25 cellular contexts compared by ENCODE assay signal in the genomic region with DNA sequence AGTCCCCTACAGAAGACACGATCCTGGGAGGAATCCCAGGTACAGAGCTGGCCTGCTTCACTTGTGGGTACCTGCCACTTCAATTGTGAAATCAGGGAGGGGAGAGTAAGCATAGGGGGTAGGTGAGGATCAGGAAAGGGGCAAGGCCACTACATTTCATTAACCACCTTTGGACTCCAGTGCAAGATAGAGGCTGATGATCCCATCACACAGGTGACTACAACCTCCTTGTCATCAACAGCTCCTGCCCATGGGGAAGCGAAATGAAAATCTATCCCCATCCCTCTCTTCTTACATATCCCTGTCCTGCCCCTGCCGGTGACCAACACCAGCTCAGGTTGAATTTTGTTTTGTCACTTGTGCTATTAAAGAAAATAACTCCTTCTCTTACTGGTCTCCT.
"Had no signal": no experiment of that assay in that cellular context is flagged by ENCODE, and none has a peak within 500 bp of the region (broad histone marks: within the 10 kb centered on the region; RNA-seq: fewer than 3 reads in every experiment).

No MANE protein-coding gene starts in this region.

- H3K9me3 Mint-ChIP-seq: natural killer cell treated with Interleukin-12 subunit alpha and Interleukin-12 subunit beta and Interleukin-15 and Interleukin-18, amount 100 ng/mL, for 72 hours; neural crest cell; stimulated activated memory B cell treated with anti-CD40 and anti-IgM and Interleukin-4, amounts not matched to agents 10 μg/mL and 1 μg/mL and 100 μg/mL, for 72 hours had no signal

- H3K9me3 ChIP-seq: left ventricle myocardium inferior, mucosa of descending colon, pancreas, right atrium auricular region, right lobe of liver, suprapubic skin, thoracic aorta, tibial artery, uterus had no signal

- H3K27ac Mint-ChIP-seq: natural killer cell treated with Interleukin-12 subunit alpha and Interleukin-12 subunit beta and Interleukin-15 and Interleukin-18, amount 100 ng/mL, for 72 hours had no signal

- H3K4me3 Mint-ChIP-seq: naive thymus-derived CD4-positive, alpha-beta T cell; natural killer cell treated with Interleukin-12 subunit alpha and Interleukin-12 subunit beta and Interleukin-15 and Interleukin-18, amount 100 ng/mL, for 72 hours; neural crest cell; stimulated activated memory B cell treated with anti-CD40 and anti-IgM and Interleukin-4, amounts not matched to agents 10 μg/mL and 1 μg/mL and 100 μg/mL, for 72 hours had no signal

- H3K36me3 ChIP-seq: left ventricle myocardium inferior, pancreas, right atrium auricular region, right lobe of liver, suprapubic skin, thoracic aorta, tibial artery, uterus had no signal

- H3K4me3 ChIP-seq: hepatocyte, left ventricle myocardium inferior, lung, mucosa of descending colon, pancreas, right atrium auricular region, right lobe of liver, smooth muscle cell, suprapubic skin, thoracic aorta, tibial artery, uterus had no signal

- H3K27me3 Mint-ChIP-seq: stimulated activated memory B cell treated with anti-CD40 and anti-IgM and Interleukin-4, amounts not matched to agents 10 μg/mL and 1 μg/mL and 100 μg/mL, for 72 hours had no signal

- ATAC-seq: mucosa of descending colon; naive thymus-derived CD4-positive, alpha-beta T cell; natural killer cell treated with Interleukin-12 subunit alpha and Interleukin-12 subunit beta and Interleukin-15 and Interleukin-18, amount 100 ng/mL, for 72 hours; right lobe of liver; stimulated activated memory B cell treated with anti-CD40 and anti-IgM and Interleukin-4, amounts not matched to agents 10 μg/mL and 1 μg/mL and 100 μg/mL, for 72 hours; stimulated activated naive CD8-positive, alpha-beta T cell treated with anti-CD3 and anti-CD28 coated beads, Interleukin-15, Interleukin-2, amounts not matched to agents 100 U/mL and 50 U/mL, for 24 hours had no signal

- H3K4me1 ChIP-seq: left ventricle myocardium inferior, pancreas, right atrium auricular region, right lobe of liver, suprapubic skin, tibial artery, uterus had no signal

- H3K27ac ChIP-seq: hepatocyte, left ventricle myocardium inferior, pancreas, right atrium auricular region, right lobe of liver, suprapubic skin, thoracic aorta, tibial artery, uterus had no signal

- H3K27me3 ChIP-seq: right atrium auricular region, right lobe of liver, uterus had no signal

- H3K36me3 Mint-ChIP-seq: naive thymus-derived CD4-positive, alpha-beta T cell; natural killer cell treated with Interleukin-12 subunit alpha and Interleukin-12 subunit beta and Interleukin-15 and Interleukin-18, amount 100 ng/mL, for 72 hours; stimulated activated memory B cell treated with anti-CD40 and anti-IgM and Interleukin-4, amounts not matched to agents 10 μg/mL and 1 μg/mL and 100 μg/mL, for 72 hours had no signal

- DNase-seq: islet precursor cell; left ventricle myocardium inferior; midbrain; mucosa of descending colon; naive thymus-derived CD4-positive, alpha-beta T cell; nucleus accumbens; pancreas; right lobe of liver; stimulated activated CD4-positive, alpha-beta T cell treated with anti-CD3 and anti-CD28 coated beads, Interleukin-1b, Interleukin-23, amount 100 ng/mL, for 48 hours; stimulated activated CD4-positive, alpha-beta T cell treated with anti-CD3 and anti-CD28 coated beads, Interleukin-2, amount 100 ng/mL, for 48 hours; stimulated activated CD4-positive, alpha-beta T cell treated with anti-CD3 and anti-CD28 coated beads, Interleukin-4, amount 100 ng/mL, for 4 hours; stimulated activated CD8-positive, alpha-beta memory T cell treated with anti-CD3 and anti-CD28 coated beads, Interleukin-4, amount 100 ng/mL, for 48 hours; stimulated activated naive CD8-positive, alpha-beta T cell treated with anti-CD3 and anti-CD28 coated beads, Interleukin-15, Interleukin-2, amounts not matched to agents 100 U/mL and 50 U/mL, for 24 hours; tibial artery; trophoblast cell; uterus had no signal

- H3K4me1 Mint-ChIP-seq: neural crest cell had no signal
